In the genomic region with DNA sequence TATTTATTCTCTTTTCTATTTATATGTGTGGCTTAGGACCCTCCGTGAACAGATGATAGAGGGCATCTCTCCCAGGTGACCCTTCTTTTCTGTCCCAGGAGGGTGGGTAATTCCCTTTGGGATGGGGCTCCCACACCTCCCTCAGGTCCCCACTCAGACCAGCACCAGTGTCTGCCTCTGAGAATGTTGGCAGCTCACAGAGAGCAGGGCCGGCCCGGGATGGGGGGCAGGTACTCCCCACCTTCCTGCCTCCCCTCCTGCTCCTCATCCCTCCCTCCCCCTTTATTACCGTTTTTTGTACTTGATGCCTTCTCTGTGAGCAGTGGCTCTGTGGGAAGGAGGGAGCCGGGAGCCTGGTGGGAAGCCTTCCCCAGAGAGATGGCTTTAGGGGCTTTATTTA, we compare ENCODE assay signal across 22 cellular contexts. TPM values are rescaled to one million over a fixed set of nuclear protein-coding genes. Genes with fewer than 3 reads are reported as not detected.
A peak's percentile ranks its signal among the peaks of the same experiment; 100 is the strongest.
DNase-seq lines count a peak whose midpoint lies in the region; ATAC-seq lines count a peak whose summit lies in the region.
"Had no signal": no experiment of that assay in that cellular context is flagged by ENCODE, and none has a peak within 500 bp of the region (broad histone marks: within the 10 kb centered on the region; RNA-seq: fewer than 3 reads in every experiment).

No MANE protein-coding gene starts in this region.

- no peaks in the 10 kb centered on the region for H3K9me3 Mint-ChIP-seq in T-helper 2 cell treated with Interferon-gamma antibody and Interleukin-4, amounts not matched to agents 5 μg/mL and 100 μg/mL, for 36 hours
- H3K9me3 Mint-ChIP-seq in stimulated activated naive CD8-positive, alpha-beta T cell treated with anti-CD3 and anti-CD28 coated beads, Interleukin-15, Interleukin-2, amounts not matched to agents 100 ng/mL and 50 ng/mL, for 24 hours, result no peaks in the 10 kb centered on the region
- no peaks in the 10 kb centered on the region for H3K9me3 Mint-ChIP-seq in stimulated activated naive CD8-positive, alpha-beta T cell treated with anti-CD3 and anti-CD28 coated beads, Interleukin-15, amount 100 ng/mL, for 72 hours
- H3K9me3 Mint-ChIP-seq in naive thymus-derived CD8-positive, alpha-beta T cell, result no peaks in the 10 kb centered on the region
- H3K9me3 Mint-ChIP-seq: natural killer cell; stimulated activated naive B cell treated with anti-CD40 and anti-IgM and Interleukin-4, amounts not matched to agents 10 μg/mL and 1 μg/mL and 100 μg/mL, for 72 hours had no signal

- POLR2A ChIA-PET in naive thymus-derived CD8-positive, alpha-beta T cell (lab: Charles Lee), result interaction anchor here (0.9 to 9.9 kb wide), 5 partner anchors 8 to 31 kb away, joined by 4 to 130 read pairs (median 32); a partner anchor contains a TSS

- H3K4me3 Mint-ChIP-seq in T-helper 2 cell treated with Interferon-gamma antibody and Interleukin-4, amounts not matched to agents 5 μg/mL and 100 μg/mL, for 36 hours, result peak overlapping the region; percentile 46
- no peak overlapping the region for H3K4me3 Mint-ChIP-seq in stimulated activated naive CD8-positive, alpha-beta T cell treated with anti-CD3 and anti-CD28 coated beads, Interleukin-15, Interleukin-2, amounts not matched to agents 100 ng/mL and 50 ng/mL, for 24 hours
- peak overlapping the region in 1 of 2 donors; percentile 88 for H3K4me3 Mint-ChIP-seq in stimulated activated naive CD8-positive, alpha-beta T cell treated with anti-CD3 and anti-CD28 coated beads, Interleukin-15, amount 100 ng/mL, for 72 hours
- H3K4me3 Mint-ChIP-seq in naive thymus-derived CD8-positive, alpha-beta T cell, result peak overlapping the region in 8 of 10 donors; percentile 33 to 87 (median 64)
- H3K4me3 Mint-ChIP-seq: natural killer cell; stimulated activated naive B cell treated with anti-CD40 and anti-IgM and Interleukin-4, amounts not matched to agents 10 μg/mL and 1 μg/mL and 100 μg/mL, for 72 hours had no signal

- H3K27me3 Mint-ChIP-seq in T-helper 2 cell treated with Interferon-gamma antibody and Interleukin-4, amounts not matched to agents 5 μg/mL and 100 μg/mL, for 36 hours (ENCODE audit: low read depth), result no peaks in the 10 kb centered on the region
- no peaks in the 10 kb centered on the region for H3K27me3 Mint-ChIP-seq in stimulated activated naive CD8-positive, alpha-beta T cell treated with anti-CD3 and anti-CD28 coated beads, Interleukin-15, Interleukin-2, amounts not matched to agents 100 ng/mL and 50 ng/mL, for 24 hours
- no peaks in the 10 kb centered on the region for H3K27me3 Mint-ChIP-seq in stimulated activated naive CD8-positive, alpha-beta T cell treated with anti-CD3 and anti-CD28 coated beads, Interleukin-15, amount 100 ng/mL, for 72 hours
- H3K27me3 Mint-ChIP-seq in naive thymus-derived CD8-positive, alpha-beta T cell, result no peaks in the 10 kb centered on the region
- H3K27me3 Mint-ChIP-seq: stimulated activated naive B cell treated with anti-CD40 and anti-IgM and Interleukin-4, amounts not matched to agents 10 μg/mL and 1 μg/mL and 100 μg/mL, for 72 hours had no signal

- DNase-seq in T-helper 2 cell treated with Interferon-gamma antibody and Interleukin-4, amounts not matched to agents 5 μg/mL and 100 μg/mL, for 36 hours (ENCODE audit: low spot score), result no peak
- DNase-seq in T-helper 2 cell (no peak), AG08395 (ENCODE audit: low spot score) (no peak), HK-2 (ENCODE audit: unreplicated experiment) (no peak), activated gamma-delta T cell treated with Interleukin-2 at 50 U/mL for 16 hours (no peak)
- DNase-seq in stimulated activated naive CD8-positive, alpha-beta T cell treated with anti-CD3 and anti-CD28 coated beads, Interleukin-15, amount 100 ng/mL, for 72 hours, result no peak
- no peak for DNase-seq in naive thymus-derived CD8-positive, alpha-beta T cell
- DNase-seq: 8988T; activated gamma-delta T cell; BE2C; effector memory CD4-positive, alpha-beta T cell; mesenchymal stem cell; natural killer cell; NCI-H1694 treated with DMSO at 0.1 percent for 48 hours; NCI-H226; NCI-H82; SJCRH30; stimulated activated naive B cell treated with anti-CD40 and anti-IgM and Interleukin-4, amounts not matched to agents 10 μg/mL and 1 μg/mL and 100 μg/mL, for 72 hours; WERI-Rb-1 had no signal

- peak overlapping the region; percentile 39 for H3K27ac Mint-ChIP-seq in T-helper 2 cell treated with Interferon-gamma antibody and Interleukin-4, amounts not matched to agents 5 μg/mL and 100 μg/mL, for 36 hours
- H3K27ac Mint-ChIP-seq in stimulated activated naive CD8-positive, alpha-beta T cell treated with anti-CD3 and anti-CD28 coated beads, Interleukin-15, Interleukin-2, amounts not matched to agents 100 ng/mL and 50 ng/mL, for 24 hours, result peak overlapping the region; percentile 39
- peak overlapping the region in 1 of 2 donors; percentile 86 for H3K27ac Mint-ChIP-seq in stimulated activated naive CD8-positive, alpha-beta T cell treated with anti-CD3 and anti-CD28 coated beads, Interleukin-15, amount 100 ng/mL, for 72 hours
- peak overlapping the region; percentile 77 to 99 (median 98) for H3K27ac Mint-ChIP-seq in naive thymus-derived CD8-positive, alpha-beta T cell

- H3K4me1 Mint-ChIP-seq in T-helper 2 cell treated with Interferon-gamma antibody and Interleukin-4, amounts not matched to agents 5 μg/mL and 100 μg/mL, for 36 hours (ENCODE audit: low read depth), result peaks cover 28% of the 10 kb centered on the region
- peaks cover 28% of the 10 kb centered on the region for H3K4me1 Mint-ChIP-seq in stimulated activated naive CD8-positive, alpha-beta T cell treated with anti-CD3 and anti-CD28 coated beads, Interleukin-15, Interleukin-2, amounts not matched to agents 100 ng/mL and 50 ng/mL, for 24 hours (ENCODE audit: low read depth)
- peaks cover 57% of the 10 kb centered on the region for H3K4me1 Mint-ChIP-seq in stimulated activated naive CD8-positive, alpha-beta T cell treated with anti-CD3 and anti-CD28 coated beads, Interleukin-15, amount 100 ng/mL, for 72 hours
- peaks cover 29 to 51% (median 45%) of the 10 kb centered on the region in 4 donors for H3K4me1 Mint-ChIP-seq in naive thymus-derived CD8-positive, alpha-beta T cell

- ATAC-seq in stimulated activated naive CD8-positive, alpha-beta T cell treated with anti-CD3 and anti-CD28 coated beads, Interleukin-15, amount 100 ng/mL, for 72 hours, result no peak
- no peak for ATAC-seq in naive thymus-derived CD8-positive, alpha-beta T cell
- ATAC-seq: gastrocnemius medialis; natural killer cell; stimulated activated naive B cell treated with anti-CD40 and anti-IgM and Interleukin-4, amounts not matched to agents 10 μg/mL and 1 μg/mL and 100 μg/mL, for 72 hours had no signal

- peaks cover 50% of the 10 kb centered on the region for H3K36me3 Mint-ChIP-seq in T-helper 2 cell treated with Interferon-gamma antibody and Interleukin-4, amounts not matched to agents 5 μg/mL and 100 μg/mL, for 36 hours (ENCODE audit: low read depth)
- H3K36me3 Mint-ChIP-seq in stimulated activated naive CD8-positive, alpha-beta T cell treated with anti-CD3 and anti-CD28 coated beads, Interleukin-15, Interleukin-2, amounts not matched to agents 100 ng/mL and 50 ng/mL, for 24 hours (ENCODE audit: low read depth), result peaks cover 45% of the 10 kb centered on the region
- peaks cover 7 to 29% (median 10%) of the 10 kb centered on the region in 3 donors for H3K36me3 Mint-ChIP-seq in naive thymus-derived CD8-positive, alpha-beta T cell

RNA-seq across cellular contexts. Expression of a gene that starts 4.8 kb away (rescaled TPM):
- total RNA-seq in naive thymus-derived CD8-positive, alpha-beta T cell, result 10 to 100 TPM; 66.0 to 68.6 TPM
- 10 to 100 TPM in 1 of 3 donors, 1 to 10 TPM in 2; 7.3 to 24.9 (median 7.5) TPM for polyA plus RNA-seq in naive thymus-derived CD8-positive, alpha-beta T cell

RNA-seq across cellular contexts. Expression of a gene that starts 9.5 kb away (rescaled TPM):
- 10 to 100 TPM; 27.0 to 27.8 TPM for total RNA-seq in naive thymus-derived CD8-positive, alpha-beta T cell
- 1 to 10 TPM; 3.4 to 10.0 (median 4.0) TPM for polyA plus RNA-seq in naive thymus-derived CD8-positive, alpha-beta T cell

RNA-seq across cellular contexts. Expression of a gene that starts 14.9 kb away (rescaled TPM):
- 10 to 100 TPM; 29.0 to 37.5 TPM for total RNA-seq in naive thymus-derived CD8-positive, alpha-beta T cell
- 10 to 100 TPM; 28.7 to 30.8 (median 29.0) TPM for polyA plus RNA-seq in naive thymus-derived CD8-positive, alpha-beta T cell

RNA-seq across cellular contexts. Expression of a gene that starts 31.9 kb away (rescaled TPM):
- 1 to 10 TPM; 6.9 to 8.0 TPM for total RNA-seq in naive thymus-derived CD8-positive, alpha-beta T cell
- polyA plus RNA-seq in naive thymus-derived CD8-positive, alpha-beta T cell, result 10 to 100 TPM; 20.0 to 32.7 (median 24.3) TPM

RNA-seq across cellular contexts. Expression of a gene that starts 32.3 kb away (rescaled TPM):
- not detected for total RNA-seq in naive thymus-derived CD8-positive, alpha-beta T cell
- polyA plus RNA-seq in naive thymus-derived CD8-positive, alpha-beta T cell, result not detected
- total RNA-seq: gastrocnemius medialis, HT1080 had no signal
